In genomic region chr17:79943354-79944241, GRCh38 we compare ENCODE assay signal across 15 cellular contexts.
DNase-seq lines count a peak whose midpoint lies in the region; ATAC-seq and FAIRE-seq lines count a peak whose summit lies in the region.
"Had no signal": no experiment of that assay in that cellular context is flagged by ENCODE, and none has a peak within 500 bp of the region (broad histone marks: within the 10 kb centered on the region; RNA-seq: fewer than 3 reads in every experiment).

No MANE protein-coding gene starts in this region.

- no peaks in the 10 kb centered on the region for H3K9me3 ChIP-seq in small intestine (ENCODE audit: control insufficient read depth, low read depth)

- no peaks in the 10 kb centered on the region for H3K36me3 Mint-ChIP-seq in activated CD4-positive, alpha-beta memory T cell treated with anti-CD3 and anti-CD28 coated beads, Interleukin-2, amount 10 ng/mL, durations not matched to agents 7 days and 5 days (ENCODE audit: low read depth)
- H3K36me3 Mint-ChIP-seq in activated CD4-positive, alpha-beta memory T cell treated with anti-CD3 and anti-CD28 coated beads for 36 hours: no peaks in the 10 kb centered on the region
- no peaks in the 10 kb centered on the region for H3K36me3 Mint-ChIP-seq in activated T-helper 1 cell treated with anti-CD3 and anti-CD28 coated beads, Interleukin-12 subunit alpha, Interleukin-12 subunit beta, Interleukin-2, Interleukin-4 antibody, amounts not matched to agents 30 ng/mL and 10 ng/mL and 1 ng/mL, durations not matched to agents 14 hours and 24 hours and 36 hours (ENCODE audit: low read depth)
- no peaks in the 10 kb centered on the region for H3K36me3 Mint-ChIP-seq in stimulated activated memory B cell treated with anti-CD40 and anti-IgM and Interleukin-4, amounts not matched to agents 10 μg/mL and 1 μg/mL and 100 μg/mL, for 72 hours

- intact Hi-C loops in activated CD4-positive, alpha-beta memory T cell treated with anti-CD3 and anti-CD28 coated beads for 36 hours (cut with micrococcal nuclease): no loop called here
- intact Hi-C loops in activated T-helper 1 cell treated with anti-CD3 and anti-CD28 coated beads, Interleukin-12 subunit alpha, Interleukin-12 subunit beta, Interleukin-2, Interleukin-4 antibody, amounts not matched to agents 30 ng/mL and 10 ng/mL and 1 ng/mL, durations not matched to agents 14 hours and 24 hours and 36 hours (cut with micrococcal nuclease): no loop called here

- H3K4me1 Mint-ChIP-seq in activated CD4-positive, alpha-beta memory T cell treated with anti-CD3 and anti-CD28 coated beads, Interleukin-2, amount 10 ng/mL, durations not matched to agents 7 days and 5 days: peaks cover 9% of the 10 kb centered on the region
- H3K4me1 Mint-ChIP-seq in activated CD4-positive, alpha-beta memory T cell treated with anti-CD3 and anti-CD28 coated beads for 36 hours (ENCODE audit: low read depth): peaks cover 8% of the 10 kb centered on the region
- H3K4me1 Mint-ChIP-seq in activated T-helper 1 cell treated with anti-CD3 and anti-CD28 coated beads, Interleukin-12 subunit alpha, Interleukin-12 subunit beta, Interleukin-2, Interleukin-4 antibody, amounts not matched to agents 30 ng/mL and 10 ng/mL and 1 ng/mL, durations not matched to agents 14 hours and 24 hours and 36 hours (ENCODE audit: low read depth): peaks cover 9% of the 10 kb centered on the region
- H3K4me1 Mint-ChIP-seq in stimulated activated memory B cell treated with anti-CD40 and anti-IgM and Interleukin-4, amounts not matched to agents 10 μg/mL and 1 μg/mL and 100 μg/mL, for 72 hours: peaks cover 31% of the 10 kb centered on the region

- FAIRE-seq in small intestine (lab: Jason Lieb, UNC): no peak
- FAIRE-seq: A204.1, frontal cortex, islet of Langerhans had no signal

- no peak overlapping the region for H3K27ac ChIP-seq in small intestine (ENCODE audit: low read depth in 1 of 2, low read length in 1 of 2)

- H3K27me3 ChIP-seq in small intestine (ENCODE audit: control insufficient read depth in 2 of 2, insufficient read depth in 2 of 2, low read length in 2 of 2): no peaks in the 10 kb centered on the region

- CTCF ChIA-PET in activated CD4-positive, alpha-beta memory T cell treated with anti-CD3 and anti-CD28 coated beads, Interleukin-2, amount 10 ng/mL, durations not matched to agents 7 days and 5 days (lab: Charles Lee): no interaction called here
- CTCF ChIA-PET in activated CD4-positive, alpha-beta memory T cell treated with anti-CD3 and anti-CD28 coated beads for 36 hours (lab: Charles Lee): no interaction called here

- H3K9me3 Mint-ChIP-seq in activated CD4-positive, alpha-beta memory T cell treated with anti-CD3 and anti-CD28 coated beads, Interleukin-2, amount 10 ng/mL, durations not matched to agents 7 days and 5 days: no peaks in the 10 kb centered on the region
- H3K9me3 Mint-ChIP-seq in activated CD4-positive, alpha-beta memory T cell treated with anti-CD3 and anti-CD28 coated beads for 36 hours: no peaks in the 10 kb centered on the region
- H3K9me3 Mint-ChIP-seq in activated T-helper 1 cell treated with anti-CD3 and anti-CD28 coated beads, Interleukin-12 subunit alpha, Interleukin-12 subunit beta, Interleukin-2, Interleukin-4 antibody, amounts not matched to agents 30 ng/mL and 10 ng/mL and 1 ng/mL, durations not matched to agents 14 hours and 24 hours and 36 hours: no peaks in the 10 kb centered on the region
- H3K9me3 Mint-ChIP-seq in stimulated activated memory B cell treated with anti-CD40 and anti-IgM and Interleukin-4, amounts not matched to agents 10 μg/mL and 1 μg/mL and 100 μg/mL, for 72 hours: no peaks in the 10 kb centered on the region

- no peak for DNase-seq in activated CD4-positive, alpha-beta memory T cell treated with anti-CD3 and anti-CD28 coated beads, Interleukin-2, amount 10 ng/mL, durations not matched to agents 7 days and 5 days
- no peak for DNase-seq in activated CD4-positive, alpha-beta memory T cell treated with anti-CD3 and anti-CD28 coated beads for 36 hours
- no peak for DNase-seq in activated T-helper 1 cell treated with anti-CD3 and anti-CD28 coated beads, Interleukin-12 subunit alpha, Interleukin-12 subunit beta, Interleukin-2, Interleukin-4 antibody, amounts not matched to agents 30 ng/mL and 10 ng/mL and 1 ng/mL, durations not matched to agents 14 hours and 24 hours and 36 hours (ENCODE audit: low spot score)
- DNase-seq in islet precursor cell: peak; percentile 52
- no peak for DNase-seq in NCI-H345 treated with DMSO at 0.1 percent for 48 hours (lab: John Stamatoyannopoulos, UW; ENCODE audit: unreplicated experiment)
- no peak for DNase-seq in NCI-H2227 (lab: John Stamatoyannopoulos, UW; ENCODE audit: unreplicated experiment)
- DNase-seq in small intestine: no peak
- DNase-seq: anterior cingulate cortex, NCI-H524, T-helper 9 cell had no signal

- POLR2A ChIA-PET in activated CD4-positive, alpha-beta memory T cell treated with anti-CD3 and anti-CD28 coated beads, Interleukin-2, amount 10 ng/mL, durations not matched to agents 7 days and 5 days (lab: Charles Lee): no interaction called here
- POLR2A ChIA-PET in activated CD4-positive, alpha-beta memory T cell treated with anti-CD3 and anti-CD28 coated beads for 36 hours (lab: Charles Lee): no interaction called here

- H3K36me3 ChIP-seq in small intestine (ENCODE audit: control insufficient read depth in 2 of 2, insufficient read depth in 2 of 2, low read length in 2 of 2): peaks cover 0 to 2% of the 10 kb centered on the region in 2 donors

- 94 to 95% (median 94%) methylated on average over 41 to 42 of the region's 42 CpGs for WGBS in small intestine, 3 donors

- H3K27ac Mint-ChIP-seq in activated CD4-positive, alpha-beta memory T cell treated with anti-CD3 and anti-CD28 coated beads, Interleukin-2, amount 10 ng/mL, durations not matched to agents 7 days and 5 days: peak overlapping the region; percentile 21
- no peak overlapping the region for H3K27ac Mint-ChIP-seq in activated CD4-positive, alpha-beta memory T cell treated with anti-CD3 and anti-CD28 coated beads for 36 hours
- peak overlapping the region; percentile 67 for H3K27ac Mint-ChIP-seq in activated T-helper 1 cell treated with anti-CD3 and anti-CD28 coated beads, Interleukin-12 subunit alpha, Interleukin-12 subunit beta, Interleukin-2, Interleukin-4 antibody, amounts not matched to agents 30 ng/mL and 10 ng/mL and 1 ng/mL, durations not matched to agents 14 hours and 24 hours and 36 hours
- H3K27ac Mint-ChIP-seq in stimulated activated memory B cell treated with anti-CD40 and anti-IgM and Interleukin-4, amounts not matched to agents 10 μg/mL and 1 μg/mL and 100 μg/mL, for 72 hours: peak overlapping the region; percentile 80

- no peak overlapping the region for H3K4me3 Mint-ChIP-seq in activated CD4-positive, alpha-beta memory T cell treated with anti-CD3 and anti-CD28 coated beads, Interleukin-2, amount 10 ng/mL, durations not matched to agents 7 days and 5 days
- H3K4me3 Mint-ChIP-seq in activated CD4-positive, alpha-beta memory T cell treated with anti-CD3 and anti-CD28 coated beads for 36 hours: no peak overlapping the region
- no peak overlapping the region for H3K4me3 Mint-ChIP-seq in activated T-helper 1 cell treated with anti-CD3 and anti-CD28 coated beads, Interleukin-12 subunit alpha, Interleukin-12 subunit beta, Interleukin-2, Interleukin-4 antibody, amounts not matched to agents 30 ng/mL and 10 ng/mL and 1 ng/mL, durations not matched to agents 14 hours and 24 hours and 36 hours
- no peak overlapping the region for H3K4me3 Mint-ChIP-seq in stimulated activated memory B cell treated with anti-CD40 and anti-IgM and Interleukin-4, amounts not matched to agents 10 μg/mL and 1 μg/mL and 100 μg/mL, for 72 hours

- ATAC-seq in stimulated activated memory B cell treated with anti-CD40 and anti-IgM and Interleukin-4, amounts not matched to agents 10 μg/mL and 1 μg/mL and 100 μg/mL, for 72 hours: no peak

- no peak overlapping the region for H3K4me3 ChIP-seq in small intestine (ENCODE audit: low read depth in 1 of 2, low read length in 2 of 2)
- H3K4me3 ChIP-seq: smooth muscle cell had no signal

- no peaks in the 10 kb centered on the region for H3K27me3 Mint-ChIP-seq in activated CD4-positive, alpha-beta memory T cell treated with anti-CD3 and anti-CD28 coated beads, Interleukin-2, amount 10 ng/mL, durations not matched to agents 7 days and 5 days
- H3K27me3 Mint-ChIP-seq in activated CD4-positive, alpha-beta memory T cell treated with anti-CD3 and anti-CD28 coated beads for 36 hours: no peaks in the 10 kb centered on the region
- peaks cover 2% of the 10 kb centered on the region for H3K27me3 Mint-ChIP-seq in activated T-helper 1 cell treated with anti-CD3 and anti-CD28 coated beads, Interleukin-12 subunit alpha, Interleukin-12 subunit beta, Interleukin-2, Interleukin-4 antibody, amounts not matched to agents 30 ng/mL and 10 ng/mL and 1 ng/mL, durations not matched to agents 14 hours and 24 hours and 36 hours (ENCODE audit: insufficient read depth)
- no peaks in the 10 kb centered on the region for H3K27me3 Mint-ChIP-seq in stimulated activated memory B cell treated with anti-CD40 and anti-IgM and Interleukin-4, amounts not matched to agents 10 μg/mL and 1 μg/mL and 100 μg/mL, for 72 hours

- H3K4me1 ChIP-seq in small intestine (ENCODE audit: control insufficient read depth in 2 of 2, insufficient read depth in 1 of 2, low read depth in 1 of 2, low read length in 1 of 2): no peaks in the 10 kb centered on the region
